In the genomic region with DNA sequence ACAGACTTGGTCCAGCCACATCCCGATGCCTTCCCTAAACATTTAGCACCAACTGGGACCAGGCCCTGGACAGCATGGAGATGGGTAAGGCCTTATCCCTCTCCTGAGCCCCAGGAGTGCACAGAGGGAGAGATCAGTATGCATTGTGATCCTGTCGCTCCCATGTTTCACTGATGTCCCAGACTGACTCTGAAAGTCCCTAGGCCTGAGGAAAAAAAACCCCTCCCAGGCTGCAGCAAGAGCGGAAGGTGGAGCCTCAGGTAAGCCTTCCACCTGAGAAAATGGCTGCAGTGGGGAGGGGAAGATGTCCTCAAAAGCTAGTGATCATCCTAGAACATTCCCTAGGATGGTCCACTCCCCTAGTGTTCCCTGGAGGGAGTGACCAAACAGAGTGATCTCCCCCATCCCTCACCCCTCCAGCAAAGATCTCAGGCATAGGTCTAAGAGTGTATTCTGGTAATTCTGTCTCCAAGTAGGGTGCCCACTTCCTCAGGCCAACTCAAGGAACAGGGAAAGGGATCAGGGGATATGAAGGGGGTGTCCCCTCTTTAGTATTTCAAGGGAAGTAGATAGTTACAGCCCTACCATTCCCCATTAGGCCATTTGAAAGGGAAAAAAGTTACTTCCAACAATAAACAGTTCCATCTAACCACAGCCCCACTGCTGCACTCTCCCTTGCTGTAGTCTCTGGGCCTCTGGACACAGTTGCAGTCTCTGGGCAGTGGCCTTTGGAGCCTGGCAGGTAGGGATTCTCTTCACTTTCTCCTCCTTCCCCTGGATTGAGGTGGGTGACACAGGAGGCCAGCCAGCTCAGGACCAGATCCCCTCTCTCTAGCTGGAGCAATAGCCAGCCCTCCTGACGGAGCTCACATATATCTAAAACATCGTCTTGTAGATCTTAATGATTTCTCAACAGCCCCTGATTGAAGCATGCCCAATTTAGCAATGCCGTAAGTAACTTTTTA, we compare ENCODE assay signal across 1 cellular context.
TF ChIP-seq lines count a peak whose summit lies in the region.

No MANE protein-coding gene starts in this region.

TF ChIP-seq in WTC11, 78 proteins besides CTCF, POLR2A, EP300 and RAD21:
- TF ChIP-seq, protein P1, sequence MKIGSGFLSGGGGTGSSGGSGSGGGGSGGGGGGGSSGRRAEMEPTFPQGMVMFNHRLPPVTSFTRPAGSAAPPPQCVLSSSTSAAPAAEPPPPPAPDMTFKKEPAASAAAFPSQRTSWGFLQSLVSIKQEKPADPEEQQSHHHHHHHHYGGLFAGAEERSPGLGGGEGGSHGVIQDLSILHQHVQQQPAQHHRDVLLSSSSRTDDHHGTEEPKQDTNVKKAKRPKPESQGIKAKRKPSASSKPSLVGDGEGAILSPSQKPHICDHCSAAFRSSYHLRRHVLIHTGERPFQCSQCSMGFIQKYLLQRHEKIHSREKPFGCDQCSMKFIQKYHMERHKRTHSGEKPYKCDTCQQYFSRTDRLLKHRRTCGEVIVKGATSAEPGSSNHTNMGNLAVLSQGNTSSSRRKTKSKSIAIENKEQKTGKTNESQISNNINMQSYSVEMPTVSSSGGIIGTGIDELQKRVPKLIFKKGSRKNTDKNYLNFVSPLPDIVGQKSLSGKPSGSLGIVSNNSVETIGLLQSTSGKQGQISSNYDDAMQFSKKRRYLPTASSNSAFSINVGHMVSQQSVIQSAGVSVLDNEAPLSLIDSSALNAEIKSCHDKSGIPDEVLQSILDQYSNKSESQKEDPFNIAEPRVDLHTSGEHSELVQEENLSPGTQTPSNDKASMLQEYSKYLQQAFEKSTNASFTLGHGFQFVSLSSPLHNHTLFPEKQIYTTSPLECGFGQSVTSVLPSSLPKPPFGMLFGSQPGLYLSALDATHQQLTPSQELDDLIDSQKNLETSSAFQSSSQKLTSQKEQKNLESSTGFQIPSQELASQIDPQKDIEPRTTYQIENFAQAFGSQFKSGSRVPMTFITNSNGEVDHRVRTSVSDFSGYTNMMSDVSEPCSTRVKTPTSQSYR (CRISPR knock-in tag; IDR thresholded peaks at IDR 0.05), result no peak
- no peak for TF ChIP-seq CREB1 (CRISPR knock-in tag; IDR thresholded peaks at IDR 0.05)
- TF ChIP-seq SMAD3 (CRISPR knock-in tag; IDR thresholded peaks at IDR 0.05; ENCODE audit: borderline replicate concordance), result no peak
- TF ChIP-seq ZNF138 (CRISPR knock-in tag; conservative IDR thresholded peaks at IDR 0.05), result no peak
- no peak for TF ChIP-seq NR3C1 (CRISPR knock-in tag; conservative IDR thresholded peaks at IDR 0.05; ENCODE audit: low read depth)
- TF ChIP-seq ZNF121 (CRISPR knock-in tag; IDR thresholded peaks at IDR 0.05), result no peak
- TF ChIP-seq ZBTB21 (CRISPR knock-in tag; IDR thresholded peaks at IDR 0.05; ENCODE audit: borderline replicate concordance), result no peak
- TF ChIP-seq, protein P2, sequence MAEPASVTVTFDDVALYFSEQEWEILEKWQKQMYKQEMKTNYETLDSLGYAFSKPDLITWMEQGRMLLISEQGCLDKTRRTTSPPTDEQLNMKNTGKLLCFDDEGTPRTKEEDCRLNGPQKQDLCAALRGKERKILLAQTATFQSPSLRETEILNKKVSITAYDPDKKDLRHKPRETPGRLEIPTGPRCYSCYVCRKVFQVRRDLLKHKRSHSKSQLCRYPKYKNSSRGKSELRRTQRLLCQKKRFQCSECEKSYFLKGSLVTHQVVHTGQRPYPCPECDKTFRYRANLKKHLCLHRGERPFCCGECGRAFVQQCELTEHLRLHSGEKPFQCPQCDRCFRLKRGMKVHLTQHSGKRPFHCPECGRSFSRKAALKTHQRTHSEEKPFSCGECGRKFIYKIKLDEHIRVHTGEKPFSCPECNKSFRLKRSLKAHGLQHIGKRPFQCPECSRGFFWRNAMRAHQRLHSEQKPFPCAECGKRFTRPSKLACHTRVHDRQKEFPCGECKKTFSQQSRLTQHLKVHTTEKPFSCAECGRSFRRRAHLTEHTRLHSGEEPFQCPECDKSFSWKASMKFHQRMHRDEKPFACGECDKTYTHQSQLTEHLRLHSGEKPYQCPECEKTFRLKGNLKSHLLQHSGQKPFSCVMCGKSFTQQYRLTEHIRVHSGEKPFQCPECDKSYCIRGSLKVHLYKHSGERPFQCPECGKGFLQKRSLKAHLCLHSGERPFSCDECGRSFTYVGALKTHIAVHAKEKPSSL (CRISPR knock-in tag; conservative IDR thresholded peaks at IDR 0.05), result no peak
- TF ChIP-seq ELF4 (CRISPR knock-in tag; IDR thresholded peaks at IDR 0.05; ENCODE audit: low read depth), result no peak
- TF ChIP-seq ZNF263 (CRISPR knock-in tag; IDR thresholded peaks at IDR 0.05; ENCODE audit: low read depth), result no peak
- TF ChIP-seq, protein P3, sequence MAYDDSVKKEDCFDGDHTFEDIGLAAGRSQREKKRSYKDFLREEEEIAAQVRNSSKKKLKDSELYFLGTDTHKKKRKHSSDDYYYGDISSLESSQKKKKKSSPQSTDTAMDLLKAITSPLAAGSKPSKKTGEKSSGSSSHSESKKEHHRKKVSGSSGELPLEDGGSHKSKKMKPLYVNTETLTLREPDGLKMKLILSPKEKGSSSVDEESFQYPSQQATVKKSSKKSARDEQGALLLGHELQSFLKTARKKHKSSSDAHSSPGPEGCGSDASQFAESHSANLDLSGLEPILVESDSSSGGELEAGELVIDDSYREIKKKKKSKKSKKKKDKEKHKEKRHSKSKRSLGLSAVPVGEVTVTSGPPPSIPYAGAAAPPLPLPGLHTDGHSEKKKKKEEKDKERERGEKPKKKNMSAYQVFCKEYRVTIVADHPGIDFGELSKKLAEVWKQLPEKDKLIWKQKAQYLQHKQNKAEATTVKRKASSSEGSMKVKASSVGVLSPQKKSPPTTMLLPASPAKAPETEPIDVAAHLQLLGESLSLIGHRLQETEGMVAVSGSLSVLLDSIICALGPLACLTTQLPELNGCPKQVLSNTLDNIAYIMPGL (CRISPR knock-in tag; IDR thresholded peaks at IDR 0.05), result no peak
- TF ChIP-seq, protein P4, sequence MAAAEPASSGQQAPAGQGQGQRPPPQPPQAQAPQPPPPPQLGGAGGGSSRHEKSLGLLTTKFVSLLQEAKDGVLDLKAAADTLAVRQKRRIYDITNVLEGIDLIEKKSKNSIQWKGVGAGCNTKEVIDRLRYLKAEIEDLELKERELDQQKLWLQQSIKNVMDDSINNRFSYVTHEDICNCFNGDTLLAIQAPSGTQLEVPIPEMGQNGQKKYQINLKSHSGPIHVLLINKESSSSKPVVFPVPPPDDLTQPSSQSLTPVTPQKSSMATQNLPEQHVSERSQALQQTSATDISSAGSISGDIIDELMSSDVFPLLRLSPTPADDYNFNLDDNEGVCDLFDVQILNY (CRISPR knock-in tag; IDR thresholded peaks at IDR 0.05), result no peak
- TF ChIP-seq, protein P5, sequence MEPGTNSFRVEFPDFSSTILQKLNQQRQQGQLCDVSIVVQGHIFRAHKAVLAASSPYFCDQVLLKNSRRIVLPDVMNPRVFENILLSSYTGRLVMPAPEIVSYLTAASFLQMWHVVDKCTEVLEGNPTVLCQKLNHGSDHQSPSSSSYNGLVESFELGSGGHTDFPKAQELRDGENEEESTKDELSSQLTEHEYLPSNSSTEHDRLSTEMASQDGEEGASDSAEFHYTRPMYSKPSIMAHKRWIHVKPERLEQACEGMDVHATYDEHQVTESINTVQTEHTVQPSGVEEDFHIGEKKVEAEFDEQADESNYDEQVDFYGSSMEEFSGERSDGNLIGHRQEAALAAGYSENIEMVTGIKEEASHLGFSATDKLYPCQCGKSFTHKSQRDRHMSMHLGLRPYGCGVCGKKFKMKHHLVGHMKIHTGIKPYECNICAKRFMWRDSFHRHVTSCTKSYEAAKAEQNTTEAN (CRISPR knock-in tag; IDR thresholded peaks at IDR 0.05), result no peak
- TF ChIP-seq, protein P6, sequence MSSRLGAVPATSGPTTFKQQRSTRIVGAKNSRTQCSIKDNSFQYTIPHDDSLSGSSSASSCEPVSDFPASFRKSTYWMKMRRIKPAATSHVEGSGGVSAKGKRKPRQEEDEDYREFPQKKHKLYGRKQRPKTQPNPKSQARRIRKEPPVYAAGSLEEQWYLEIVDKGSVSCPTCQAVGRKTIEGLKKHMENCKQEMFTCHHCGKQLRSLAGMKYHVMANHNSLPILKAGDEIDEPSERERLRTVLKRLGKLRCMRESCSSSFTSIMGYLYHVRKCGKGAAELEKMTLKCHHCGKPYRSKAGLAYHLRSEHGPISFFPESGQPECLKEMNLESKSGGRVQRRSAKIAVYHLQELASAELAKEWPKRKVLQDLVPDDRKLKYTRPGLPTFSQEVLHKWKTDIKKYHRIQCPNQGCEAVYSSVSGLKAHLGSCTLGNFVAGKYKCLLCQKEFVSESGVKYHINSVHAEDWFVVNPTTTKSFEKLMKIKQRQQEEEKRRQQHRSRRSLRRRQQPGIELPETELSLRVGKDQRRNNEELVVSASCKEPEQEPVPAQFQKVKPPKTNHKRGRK (CRISPR knock-in tag; IDR thresholded peaks at IDR 0.05; ENCODE audit: borderline replicate concordance), result no peak
- TF ChIP-seq, protein P7, sequence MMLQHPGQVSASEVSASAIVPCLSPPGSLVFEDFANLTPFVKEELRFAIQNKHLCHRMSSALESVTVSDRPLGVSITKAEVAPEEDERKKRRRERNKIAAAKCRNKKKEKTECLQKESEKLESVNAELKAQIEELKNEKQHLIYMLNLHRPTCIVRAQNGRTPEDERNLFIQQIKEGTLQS (CRISPR knock-in tag; conservative IDR thresholded peaks at IDR 0.05), result no peak
- no peak for TF ChIP-seq JUN (CRISPR knock-in tag; IDR thresholded peaks at IDR 0.05)
- no peak for TF ChIP-seq PRRX2 (CRISPR knock-in tag; IDR thresholded peaks at IDR 0.05)
- TF ChIP-seq ZNF671 (CRISPR knock-in tag; IDR thresholded peaks at IDR 0.05), result no peak
- no peak for TF ChIP-seq KAT7 (CRISPR knock-in tag; IDR thresholded peaks at IDR 0.05; ENCODE audit: borderline replicate concordance)
TF ChIP-seq in WTC11: peak in this region for 0.
